In genomic region chr7:358352-358751, GRCh38 we compare ENCODE assay signal across 17 cellular contexts.
DNase-seq lines count a peak whose midpoint lies in the region; ATAC-seq and TF ChIP-seq lines count a peak whose summit lies in the region.
"Had no signal": no experiment of that assay in that cellular context is flagged by ENCODE, and none has a peak within 500 bp of the region (broad histone marks: within the 10 kb centered on the region; RNA-seq: fewer than 3 reads in every experiment).

No MANE protein-coding gene starts in this region.

- no peaks in the 10 kb centered on the region for H3K79me2 ChIP-seq in mesendoderm (ENCODE audit: control insufficient read depth, insufficient read depth, low read length)

- H3K18ac ChIP-seq in mesendoderm (ENCODE audit: low read length) = no peak overlapping the region

- no peak overlapping the region for H2AK5ac ChIP-seq in mesendoderm (ENCODE audit: low read length)

- H3K4ac ChIP-seq in mesendoderm (ENCODE audit: low read depth, low read length) = no peak overlapping the region

- no peak overlapping the region for H3K4me3 ChIP-seq in BLaER1 treated with 17β-estradiol and CSF1 and Interleukin-3, amounts not matched to agents 10 nM and 100 nM
- H3K4me3 ChIP-seq in spleen (no peak overlapping the region), mesendoderm (ENCODE audit: low read length) (no peak overlapping the region), prostate gland (no peak overlapping the region)
- H3K4me3 ChIP-seq: GM23338 had no signal

- H3K4me2 ChIP-seq in BLaER1 treated with 17β-estradiol and CSF1 and Interleukin-3, amounts not matched to agents 10 nM and 100 nM = peak overlapping the region in 8 of 11 experiments; percentile 83 to 98 (median 92); a peak in 15 of 22 replicates
- H3K4me2 ChIP-seq in mesendoderm (ENCODE audit: low read length) = no peak overlapping the region
- H3K4me2 ChIP-seq: GM23338 had no signal

- peaks cover 45 to 98% (median 93%) of the 10 kb centered on the region in 10 experiments for H3K4me1 ChIP-seq in BLaER1 treated with 17β-estradiol and CSF1 and Interleukin-3, amounts not matched to agents 10 nM and 100 nM
- H3K4me1 ChIP-seq in spleen (peaks cover 12 to 45% (median 31%) of the 10 kb centered on the region in 6 donors), mesendoderm (ENCODE audit: control insufficient read depth, low read depth, low read length) (no peaks in the 10 kb centered on the region), prostate gland (replicated peaks) (peaks cover 12% of the 10 kb centered on the region)

- no peak for TF ChIP-seq CTCF in spleen (IDR thresholded peaks at IDR 0.05 in 8 of 11, conservative IDR thresholded peaks at IDR 0.05 in 3 of 11)
- no peak for TF ChIP-seq CTCF in prostate gland (IDR thresholded peaks at IDR 0.05)

- no peak for TF ChIP-seq RAD21 in Ishikawa (IDR thresholded peaks at IDR 0.05; ENCODE audit: low read depth)

- no peak for ATAC-seq in Right ventricle myocardium inferior
- no peak for ATAC-seq in Right ventricle myocardium superior (ENCODE audit: poor library complexity)
- ATAC-seq: GM23338 had no signal

- H4K5ac ChIP-seq in mesendoderm (ENCODE audit: low read length) = no peak overlapping the region

- intact Hi-C loops in Right ventricle myocardium inferior (cut with DNase I) = no loop called here
- intact Hi-C loops in Right ventricle myocardium superior (cut with DNase I) = no loop called here
- intact Hi-C loops in spleen (cut with DNase I; ENCODE audit: low total_unique reads) = no loop called here
- intact Hi-C loops in prostate gland (cut with DNase I) = no loop called here

- H2BK15ac ChIP-seq in mesendoderm (replicated peaks; ENCODE audit: low read depth) = no peak overlapping the region

- 88 to 100% (median 100%) methylated on average over 1 of the region's 1 CpG for WGBS in spleen, 5 donors
- no CpG with 5 or more reads among the region's 1 CpG for WGBS in mesendoderm (ENCODE audit: extremely low coverage, insufficient coverage, low lambda C conversion rate)
- WGBS in prostate gland = 100% methylated on average over 1 of the region's 1 CpG

- no peak for TF ChIP-seq EP300 in Ishikawa (IDR thresholded peaks at IDR 0.05; ENCODE audit: borderline replicate concordance)

- H2BK120ac ChIP-seq in mesendoderm (ENCODE audit: low read depth, low read length) = no peak overlapping the region

- TF ChIP-seq POLR2A in spleen (IDR thresholded peaks at IDR 0.05) = no peak
- no peak for TF ChIP-seq POLR2A in prostate gland (IDR thresholded peaks at IDR 0.05)

- no peaks in the 10 kb centered on the region for H3K79me1 ChIP-seq in mesendoderm (ENCODE audit: low read length)

- peak; percentile 4 for DNase-seq in Right ventricle myocardium inferior (ENCODE audit: missing footprints)
- no peak for DNase-seq in Right ventricle myocardium superior
- DNase-seq in spleen = peak; percentile 11
- no peak for DNase-seq in mesendoderm
- no peak for DNase-seq in prostate gland (ENCODE audit: low spot score)
- no peak for DNase-seq in EL
- DNase-seq: DMS153, DMS79, GF-D8, HCEC 1CT, HFFc6, IMR-90 had no signal

- H3K36me3 ChIP-seq in BLaER1 treated with 17β-estradiol and CSF1 and Interleukin-3, amounts not matched to agents 10 nM and 100 nM = no peaks in the 10 kb centered on the region
- H3K36me3 ChIP-seq in spleen (no peaks in the 10 kb centered on the region), mesendoderm (ENCODE audit: control insufficient read depth, insufficient read depth, low read length) (no peaks in the 10 kb centered on the region), prostate gland (no peaks in the 10 kb centered on the region)

- no peak overlapping the region for H3K56ac ChIP-seq in mesendoderm (ENCODE audit: low read length)

- H4K8ac ChIP-seq in mesendoderm (ENCODE audit: low read depth, low read length) = no peak overlapping the region

- peaks cover 0 to 11% (median 7%) of the 10 kb centered on the region in 11 experiments; a peak in 15 of 22 replicates for H3K9me3 ChIP-seq in BLaER1 treated with 17β-estradiol and CSF1 and Interleukin-3, amounts not matched to agents 10 nM and 100 nM (replicated peaks in 1 of 11)
- H3K9me3 ChIP-seq in spleen (peaks cover 0 to 12% (median 9%) of the 10 kb centered on the region in 8 donors), prostate gland (no peaks in the 10 kb centered on the region)

- no peak overlapping the region for H2BK5ac ChIP-seq in mesendoderm (ENCODE audit: low read length)

- peak overlapping the region in 5 of 11 experiments; percentile 51 to 86 (median 79); a peak in 6 of 22 replicates for H3K9ac ChIP-seq in BLaER1 treated with 17β-estradiol and CSF1 and Interleukin-3, amounts not matched to agents 10 nM and 100 nM
- no peak overlapping the region for H3K9ac ChIP-seq in mesendoderm (ENCODE audit: low read length)

- peak overlapping the region in 7 of 11 experiments; percentile 80 to 96 (median 90); a peak in 11 of 22 replicates for H3K27ac ChIP-seq in BLaER1 treated with 17β-estradiol and CSF1 and Interleukin-3, amounts not matched to agents 10 nM and 100 nM
- H3K27ac ChIP-seq in spleen (no peak overlapping the region), mesendoderm (ENCODE audit: low read depth, low read length) (no peak overlapping the region), prostate gland (peak overlapping the region in 1 of 2 donors; percentile 73)
- H3K27ac ChIP-seq: C4-2B, HL-60 had no signal

- no peak overlapping the region for H3K23ac ChIP-seq in mesendoderm (ENCODE audit: low read length)

- no peaks in the 10 kb centered on the region for H4K20me1 ChIP-seq in BLaER1 treated with 17β-estradiol and CSF1 and Interleukin-3, amounts not matched to agents 10 nM and 100 nM

- peaks cover 0 to 51% (median 0%) of the 10 kb centered on the region in 11 experiments; a peak in 6 of 22 replicates for H3K27me3 ChIP-seq in BLaER1 treated with 17β-estradiol and CSF1 and Interleukin-3, amounts not matched to agents 10 nM and 100 nM
- H3K27me3 ChIP-seq in spleen (replicated peaks in 1 of 7) (peaks cover 0 to 37% (median 5%) of the 10 kb centered on the region in 7 donors), mesendoderm (ENCODE audit: insufficient read depth, low read length, poor library complexity) (no peaks in the 10 kb centered on the region), prostate gland (replicated peaks; ENCODE audit: insufficient read depth) (no peaks in the 10 kb centered on the region)

TF ChIP-seq in Ishikawa, 13 proteins besides CTCF, POLR2A, EP300 and RAD21:
- TF ChIP-seq USF1 (IDR thresholded peaks at IDR 0.05) = no peak
- peak; percentile 30; the same call in 1 of the 2 replicates for TF ChIP-seq YY1 (IDR thresholded peaks at IDR 0.05; ENCODE audit: low read depth)

Comparison
In these comparisons a context has a peak if more than half of its experiments do, and no peak if none do; other contexts are left out.
1. DNase-seq: peak in Right ventricle myocardium inferior (single experiment) and spleen (single experiment); none in Right ventricle myocardium superior (single experiment), mesendoderm (single experiment), prostate gland (single experiment) and EL (single experiment).
2. H3K27ac ChIP-seq: peak in BLaER1 treated with 17β-estradiol and CSF1 and Interleukin-3, amounts not matched to agents 10 nM and 100 nM (7 of 11); none in spleen (0 of 8) and mesendoderm (single experiment).